Comparison of ENCODE assay signal across 8 cellular contexts in genomic region chr9:109315889-109316640, GRCh38. TPM values are rescaled to one million over a fixed set of nuclear protein-coding genes. Genes with fewer than 3 reads are reported as not detected.
DNase-seq lines count a peak whose midpoint lies in the region; ATAC-seq and TF ChIP-seq lines count a peak whose summit lies in the region.

No MANE protein-coding gene starts in this region.

- H3K36me3 ChIP-seq in lung (ENCODE audit: control insufficient read depth in 2 of 2, insufficient read depth in 2 of 2, low read length in 2 of 2): no peaks in the 10 kb centered on the region

- WGBS in lung, 2 donors: 50 to 53% methylated on average over 14 of the region's 14 CpGs

- peak overlapping the region in 1 of 2 donors; percentile 26 for H3K27ac ChIP-seq in lung (ENCODE audit: low read depth in 1 of 2, low read length in 1 of 2)

- H3K9me3 ChIP-seq in lung (ENCODE audit: control insufficient read depth in 2 of 2, insufficient read depth in 1 of 2, low read length in 1 of 2): no peaks in the 10 kb centered on the region

- peaks cover 0 to 4% (median 0%) of the 10 kb centered on the region in 5 experiments for H3K9me3 Mint-ChIP-seq in brain

- DNase-seq in COR-L47 (lab: John Stamatoyannopoulos, UW) (peak; percentile 96), NCI-H2107 treated with DMSO at 0.1 percent for 48 hours (lab: John Stamatoyannopoulos, UW; ENCODE audit: unreplicated experiment) (peak; percentile 84), lung (ENCODE audit: low spot score) (peak; percentile 88), NCI-H2171 (lab: John Stamatoyannopoulos, UW) (no peak), HuH-7.5 (ENCODE audit: low spot score) (no peak)

- ATAC-seq in lung (ENCODE audit: insufficient read depth, low FRiP score) (peak; percentile 71), HG03175 (IDR thresholded peaks at IDR 0.05; ENCODE audit: unreplicated experiment) (no peak), HG03521 (IDR thresholded peaks at IDR 0.05; ENCODE audit: unreplicated experiment) (no peak)

- H3K4me1 ChIP-seq in lung (ENCODE audit: control insufficient read depth in 2 of 2, insufficient read depth in 2 of 2, low read length in 2 of 2): peaks cover 0 to 8% of the 10 kb centered on the region in 2 donors

- peaks cover 81% of the 10 kb centered on the region for H3K4me1 Mint-ChIP-seq in brain

- peak overlapping the region in 2 of 5 experiments; percentile 40 to 76 for H3K27ac Mint-ChIP-seq in brain

- peak overlapping the region in 4 of 5 experiments; percentile 16 to 83 (median 21) for H3K4me3 Mint-ChIP-seq in brain

- TF ChIP-seq CTCF in brain (conservative IDR thresholded peaks at IDR 0.05): no peak
- TF ChIP-seq CTCF in lung (IDR thresholded peaks at IDR 0.05; ENCODE audit: control extremely low read depth, extremely low read depth): no peak

- no peak overlapping the region for H3K4me3 ChIP-seq in lung

- H3K27me3 Mint-ChIP-seq in brain: peaks cover 60% of the 10 kb centered on the region

- H3K27me3 ChIP-seq in lung (ENCODE audit: control insufficient read depth, insufficient read depth): no peaks in the 10 kb centered on the region

- H3K36me3 Mint-ChIP-seq in brain: no peaks in the 10 kb centered on the region

RNA-seq across cellular contexts. Expression of gene EPB41L4B, which starts 4.8 kb away (rescaled TPM):
- 13.4 TPM for polyA plus RNA-seq in brain (ENCODE audit: insufficient read depth, low read depth, low replicate concordance)
- total RNA-seq in lung: 10 to 100 TPM; 13.9 to 14.5 TPM
- polyA plus RNA-seq in lung: 10 to 100 TPM in 1 of 2 donors, 1 to 10 TPM in 1; 6.0 to 10.4 TPM

Comparison
In these comparisons a context has a peak if more than half of its experiments do, and no peak if none do; other contexts are left out.
1. DNase-seq: peak in COR-L47 (single experiment), NCI-H2107 treated with DMSO at 0.1 percent for 48 hours (single experiment) and lung (single experiment); none in NCI-H2171 (single experiment) and HuH-7.5 (single experiment).